In genomic region chr7:155299539-155300202, GRCh38 we compare ENCODE assay signal across 8 cellular contexts. TPM values are rescaled to one million over a fixed set of nuclear protein-coding genes. Genes with fewer than 3 reads are reported as not detected.
A peak's percentile ranks its signal among the peaks of the same experiment; 100 is the strongest.
DNase-seq lines count a peak whose midpoint lies in the region; ATAC-seq, FAIRE-seq and TF ChIP-seq lines count a peak whose summit lies in the region.

No MANE protein-coding gene starts in this region.

- H3K36me3 ChIP-seq in DOHH2 (ENCODE audit: control insufficient read depth, low read length) (peaks cover 82% of the 10 kb centered on the region), GM12878 (ENCODE audit: control insufficient read depth in 2 of 2, insufficient read depth in 2 of 2, low read length in 1 of 2) (peaks cover 7 to 21% of the 10 kb centered on the region in 2 experiments), right lobe of liver (peaks cover 0 to 53% (median 26%) of the 10 kb centered on the region in 4 donors), transverse colon (peaks cover 0 to 7% (median 2%) of the 10 kb centered on the region in 4 donors)

- H4K20me1 ChIP-seq in DOHH2 (ENCODE audit: control insufficient read depth, insufficient read depth, low read depth, low read length) (peaks cover 57% of the 10 kb centered on the region), GM12878 (ENCODE audit: control insufficient read depth, insufficient read depth) (peaks cover 4% of the 10 kb centered on the region; the same call in 1 of the 2 replicates)

- RAD21 ChIA-PET in GM12878 (lab: Charles Lee; ENCODE audit: unreplicated experiment): interaction anchor here (0.8 to 3.5 kb wide), 8 partner anchors 12 to 372 kb away, joined by 3 to 25 read pairs (median 4); partner anchors contain the start of gene PAXIP1

- H3K9me3 ChIP-seq in DOHH2 (ENCODE audit: control insufficient read depth, insufficient read depth, low read length) (peaks cover 10% of the 10 kb centered on the region; the same call in 1 of the 2 replicates), GM12878 (replicated peaks; ENCODE audit: control insufficient read depth, insufficient read depth, low read length) (no peaks in the 10 kb centered on the region), right lobe of liver (no peaks in the 10 kb centered on the region), transverse colon (no peaks in the 10 kb centered on the region)

- H2AFZ ChIP-seq in GM12878 (ENCODE audit: control insufficient read depth, low read depth, low read length): no peak overlapping the region

- CTCF ChIA-PET in GM12878 (lab: Yijun Ruan, JAX): interaction anchor here (1.5 to 3.7 kb wide), 5 partner anchors 10 to 372 kb away, joined by 3 to 17 read pairs (median 9); no protein-coding TSS in a partner anchor

- in situ Hi-C loops in GM12878 (cut with MboI) (loop anchor here (5.0 to 10.0 kb wide), 2 partner anchors 95 to 297 kb away; partner anchors contain the start of gene PAXIP1), transverse colon (cut with MboI; ENCODE audit: low pct_ligation_motif_present in 1 of 4, low pct_unique_long_range_greater_than_20kb in 1 of 4, low sequenced_read_pairs in 3 of 4) (no loop called here)

- H3K79me2 ChIP-seq in DOHH2 (ENCODE audit: control insufficient read depth, low read length): peaks cover 80% of the 10 kb centered on the region
- peaks cover 58% of the 10 kb centered on the region for H3K79me2 ChIP-seq in GM12878 (ENCODE audit: control insufficient read depth, insufficient read depth, low read length)

- H3K4me1 ChIP-seq in DOHH2 (ENCODE audit: control insufficient read depth, low read length) (peaks cover 60% of the 10 kb centered on the region), GM12878 (ENCODE audit: control insufficient read depth, insufficient read depth, low read length) (peaks cover 6% of the 10 kb centered on the region), right lobe of liver (peaks cover 0 to 49% (median 9%) of the 10 kb centered on the region in 4 donors), transverse colon (peaks cover 0 to 33% (median 25%) of the 10 kb centered on the region in 4 donors)

- peaks cover 33% of the 10 kb centered on the region for H3F3A ChIP-seq in DOHH2 (ENCODE audit: control insufficient read depth, insufficient read depth)

- H3K27ac ChIP-seq in DOHH2 (ENCODE audit: low read depth, low read length) (peak overlapping the region; percentile 92), GM12878 (ENCODE audit: control insufficient read depth, insufficient read depth) (peak overlapping the region; percentile 63), right lobe of liver (peak overlapping the region; percentile 97 to 99 (median 98)), transverse colon (peak overlapping the region; percentile 91 to 99 (median 98))

- H3K4me3 ChIP-seq in DOHH2 (ENCODE audit: low read length) (peak overlapping the region; percentile 97), LNCaP clone FGC (ENCODE audit: low read depth, low read length) (peak overlapping the region; percentile 70), GM12878 (peak overlapping the region; percentile 94), right lobe of liver (peak overlapping the region; percentile 64 to 72 (median 68)), transverse colon (peak overlapping the region in 3 of 4 donors; percentile 88 to 98 (median 90))

- no TSS peak for BruUV-seq in GM12878 (replicated peaks; lab: Mats Ljungman, UMichigan)

- peak; percentile 14 for ATAC-seq in GM12878
- ATAC-seq in right lobe of liver: no peak
- ATAC-seq in HG02885 (IDR thresholded peaks at IDR 0.05; ENCODE audit: poor library complexity, unreplicated experiment): no peak
- no peak for ATAC-seq in GM18519 (IDR thresholded peaks at IDR 0.05; ENCODE audit: low FRiP score, unreplicated experiment)

- H3K27me3 ChIP-seq in DOHH2 (ENCODE audit: control insufficient read depth, low read length) (no peaks in the 10 kb centered on the region), GM12878 (replicated peaks in 1 of 2; ENCODE audit: control insufficient read depth in 2 of 2, insufficient read depth in 2 of 2, low read length in 1 of 2) (no peaks in the 10 kb centered on the region), right lobe of liver (no peaks in the 10 kb centered on the region), transverse colon (no peaks in the 10 kb centered on the region)

- SMC1A ChIA-PET in GM12878 (lab: Charles Lee; ENCODE audit: uncharacterized antibody, unreplicated experiment): interaction anchor here (0.8 to 2.4 kb wide), 8 partner anchors 43 to 425 kb away, joined by 3 to 16 read pairs (median 5); no protein-coding TSS in a partner anchor

- peak; percentile 79 for FAIRE-seq in GM12878 (lab: Jason Lieb, UNC)

- WGBS in GM12878 (ENCODE audit: insufficient coverage, insufficient replicate concordance, low lambda C conversion rate, missing lambda C conversion rate): under 1% methylated on average over 8 of the region's 8 CpGs
- 20% methylated on average over 8 of the region's 8 CpGs for WGBS in right lobe of liver (ENCODE audit: insufficient coverage, low coverage, low lambda C conversion rate, missing lambda C conversion rate)
- 56 to 62% methylated on average over 5 to 8 of the region's 8 CpGs for WGBS in transverse colon (ENCODE audit: low coverage in 1 of 2), 2 donors

- POLR2A ChIA-PET in GM12878 (lab: Charles Lee): interaction anchor here (0.7 to 4.4 kb wide), 5 partner anchors 45 to 372 kb away, joined by 3 to 86 read pairs (median 7); partner anchors contain the start of gene PAXIP1

- no peaks in the 10 kb centered on the region for H3K9me2 ChIP-seq in DOHH2 (replicated peaks; ENCODE audit: control insufficient read depth, low read length)

- intact Hi-C loops in GM12878 (cut with micrococcal nuclease; ENCODE audit: unreplicated experiment): loop anchor here (1.0 to 10.0 kb wide), 7 partner anchors 45 to 1618 kb away; partner anchors contain the start of gene PAXIP1
- intact Hi-C loops in right lobe of liver (cut with DNase I): no loop called here
- intact Hi-C loops in transverse colon (cut with DNase I; ENCODE audit: low total_unique reads): loop anchor here (5.0 kb wide), 1 partner anchor 297 kb away; the partner anchor contains the start of gene PAXIP1

- DNase-seq in LNCaP clone FGC (ENCODE audit: low read depth) (no peak), GM12878 (ENCODE audit: low read depth, low spot score) (no peak), right lobe of liver (peak in 1 of 3 donors; percentile 46), transverse colon (no peak), MV-4-11 (lab: John Stamatoyannopoulos, UW) (no peak)

- TF ChIP-seq EP300 in GM12878 (IDR thresholded peaks at IDR 0.05; ENCODE audit: borderline replicate concordance in 1 of 2, control insufficient read depth in 1 of 2, low read depth in 2 of 2, low read length in 2 of 2) (0 out of 4 replicates have a peak, but pooled peaks of 1 of the 2 experiments have one; percentile 35), transverse colon (IDR thresholded peaks at IDR 0.05; ENCODE audit: low read depth) (no peak)

- no peak for TF ChIP-seq RAD21 in GM12878 (IDR thresholded peaks at IDR 0.05; ENCODE audit: insufficient read depth, low read depth, low read length)

- H3K4me2 ChIP-seq in DOHH2 (ENCODE audit: low read length) (peak overlapping the region; percentile 98), GM12878 (ENCODE audit: control insufficient read depth, insufficient read depth) (peak overlapping the region; percentile 88)

- TF ChIP-seq CTCF in DOHH2 (IDR thresholded peaks at IDR 0.05; ENCODE audit: low read depth, low read length, poor library complexity, severe bottlenecking) (no peak), LNCaP clone FGC (IDR thresholded peaks at IDR 0.05; ENCODE audit: control insufficient read depth, extremely low read depth, insufficient read depth) (no peak), GM12878 (IDR thresholded peaks at IDR 0.05 in 2 of 3, conservative IDR thresholded peaks at IDR 0.05 in 1 of 3; ENCODE audit: control insufficient read depth in 2 of 3, extremely low read depth in 1 of 3, insufficient read depth in 1 of 3, low read depth in 3 of 3, low read length in 3 of 3) (no peak), right lobe of liver (IDR thresholded peaks at IDR 0.05) (no peak), transverse colon (IDR thresholded peaks at IDR 0.05) (no peak)

- peak overlapping the region; percentile 58 for H3K9ac ChIP-seq in GM12878 (ENCODE audit: control insufficient read depth, insufficient read depth, low read length)

- TF ChIP-seq POLR2A in GM12878 (IDR thresholded peaks at IDR 0.05; ENCODE audit: low read depth, low read length): no peak
- no peak for TF ChIP-seq POLR2A in right lobe of liver (IDR thresholded peaks at IDR 0.05)
- TF ChIP-seq POLR2A in transverse colon (IDR thresholded peaks at IDR 0.05): no peak

TF ChIP-seq in GM12878, 131 proteins besides CTCF, POLR2A, EP300 and RAD21 (continues in another document):
- TF ChIP-seq SIN3A (IDR thresholded peaks at IDR 0.05; ENCODE audit: low read depth, low read length) (peak; percentile 18; the same call in 1 of the 2 replicates), BHLHE40 (IDR thresholded peaks at IDR 0.05; ENCODE audit: borderline replicate concordance in 1 of 2, low read depth in 2 of 2, low read length in 1 of 2) (peak in 1 of 2 experiments; percentile 30; a peak in 1 of 4 replicates), MTA2 (IDR thresholded peaks at IDR 0.05; ENCODE audit: low read depth) (peak; percentile 86)

RNA-seq across cellular contexts. Expression of gene INSIG1, which starts 2.0 kb away (rescaled TPM):
- 159 and 167 TPM in 2 replicates for total RNA-seq in GM12878 (2013; cell fraction: nucleolus; rRNA removed)
- total RNA-seq in GM12878 (2014; rRNA removed) (156 and 187 TPM in 2 replicates), GM12878 (2014; rRNA removed; fragmentation: Illumina TruSeq; extraction: Trizol) (97.0 and 103 TPM in 2 replicates), GM12878 (2021) (119 and 131 TPM in 2 replicates), right lobe of liver (100 to 1,000 TPM; 130 to 625 (median 205) TPM), transverse colon (10 to 100 TPM; 28.7 to 65.5 (median 45.0) TPM)
- 66.1 TPM for polyA plus RNA-seq in GM12878 (2011; ENCODE audit: low read depth)
- polyA plus RNA-seq in GM12878 (2011; rRNA removed) (168 and 196 TPM in 2 replicates), GM12878 (2014; fragmentation: Illumina TruSeq; extraction: Trizol) (85.2 and 108 TPM in 2 replicates), GM12878 (2014; fragmentation: Nextera tagmentation; extraction: Ambion mirVana) (10 to 100 TPM; 29.6 to 43.4 TPM), GM12878 (2014; rRNA removed) (128 and 136 TPM in 2 replicates), GM12878 (2016; fragmentation: Nextera tagmentation; extraction: Ambion mirVana) (10 to 100 TPM; 65.6 to 66.1 TPM)
- 155 and 156 TPM in 2 replicates for polyA plus RNA-seq in GM12878 (2011; cell fraction: cytosol; rRNA removed)
- 92.5 and 100 TPM in 2 replicates for polyA plus RNA-seq in GM12878 (2011; cell fraction: nucleus; rRNA removed)
- 82.7 and 115 TPM in 2 replicates for polyA plus RNA-seq in GM12878 (2012)
- polyA minus RNA-seq in GM12878 (2011; rRNA and poly(A)+ RNA removed): 146 and 169 TPM in 2 replicates
- 78.2 and 84.5 TPM in 2 replicates for polyA minus RNA-seq in GM12878 (2011; cell fraction: cytosol; rRNA and poly(A)+ RNA removed)
- polyA minus RNA-seq in GM12878 (2011; cell fraction: nucleus; rRNA and poly(A)+ RNA removed): 115 and 158 TPM in 2 replicates

Comparison
In these comparisons a context has a peak if more than half of its experiments do, and no peak if none do; other contexts are left out.
1. intact Hi-C loops: an anchor here in GM12878 (1.0 to 10.0 kb wide) and transverse colon (5.0 kb wide); none called in right lobe of liver.